Comparison of ENCODE assay signal across 21 cellular contexts in genomic region chr5:115463985-115464384, GRCh38.
"Had no signal": no experiment of that assay in that cellular context is flagged by ENCODE, and none has a peak within 500 bp of the region (broad histone marks: within the 10 kb centered on the region; RNA-seq: fewer than 3 reads in every experiment).

No MANE protein-coding gene starts in this region.

- H3K36me3 ChIP-seq: adrenal gland, colonic mucosa, esophagus muscularis mucosa, ovary, thoracic aorta, upper lobe of right lung had no signal

- H3K27me3 ChIP-seq: adrenal gland, colonic mucosa, esophagus muscularis mucosa, foreskin keratinocyte, ovary, upper lobe of right lung had no signal

- H3K27ac ChIP-seq: adrenal gland, colonic mucosa, esophagus muscularis mucosa, foreskin keratinocyte, ovary, thoracic aorta, upper lobe of right lung had no signal

- DNase-seq: activated CD4-positive, alpha-beta T cell treated with anti-CD3 and anti-CD28 coated beads for 4 hours; activated CD8-positive, alpha-beta memory T cell treated with anti-CD3 and anti-CD28 coated beads, Interleukin-2, amount 50 U/mL, for 4 hours; activated CD8-positive, alpha-beta T cell treated with anti-CD3 and anti-CD28 coated beads for 36 hours; activated effector memory CD4-positive, alpha-beta T cell treated with anti-CD3 and anti-CD28 coated beads, Interleukin-2, amount 50 U/mL, for 16 hours; activated T-cell treated with anti-CD3 and anti-CD28 coated beads, Interleukin-2, amount 50 U/mL, for 48 hours; adrenal gland; caudate nucleus; colonic mucosa; foreskin keratinocyte; glutamatergic neuron; immature natural killer cell; left colon; naive B cell; ovary; stimulated activated CD4-positive, alpha-beta T cell treated with anti-CD3 and anti-CD28 coated beads, Interleukin-12 subunit alpha, Interleukin-12 subunit beta, amount 100 ng/mL, for 4 hours; stimulated activated CD4-positive, alpha-beta T cell treated with anti-CD3 and anti-CD28 coated beads, Interleukin-2, amount 100 ng/mL, for 24 hours; upper lobe of right lung had no signal

- ATAC-seq: activated CD8-positive, alpha-beta T cell treated with anti-CD3 and anti-CD28 coated beads for 36 hours; foreskin keratinocyte; left colon; upper lobe of right lung; WTC11 had no signal

- H3K4me1 ChIP-seq: colonic mucosa, upper lobe of right lung had no signal

- H3K4me3 ChIP-seq: adrenal gland, colonic mucosa, esophagus muscularis mucosa, lung, ovary, thoracic aorta, upper lobe of right lung had no signal

- H3K9me3 ChIP-seq: adrenal gland, colonic mucosa, esophagus muscularis mucosa, ovary, thoracic aorta, upper lobe of right lung had no signal
